ENCODE assay signal across 19 cellular contexts in genomic region chr12:30923057-30923456, GRCh38. TPM values are rescaled to one million over a fixed set of nuclear protein-coding genes. Genes with fewer than 3 reads are reported as not detected.
A peak's percentile ranks its signal among the peaks of the same experiment; 100 is the strongest.
DNase-seq lines count a peak whose midpoint lies in the region; ATAC-seq and TF ChIP-seq lines count a peak whose summit lies in the region.
"Had no signal": no experiment of that assay in that cellular context is flagged by ENCODE, and none has a peak within 500 bp of the region (broad histone marks: within the 10 kb centered on the region; RNA-seq: fewer than 3 reads in every experiment).

No MANE protein-coding gene starts in this region.

- H3K9me3 ChIP-seq in endodermal cell (ENCODE audit: control insufficient read depth, low read length), result no peaks in the 10 kb centered on the region

- DNase-seq in left cardiac atrium, result no peak
- DNase-seq in cardiac septum (ENCODE audit: low spot score), result no peak
- peak; percentile 34 for DNase-seq in endodermal cell
- DNase-seq in islet precursor cell, result peak; percentile 34
- DNase-seq in effector CD4-positive, alpha-beta T cell, result no peak
- no peak for DNase-seq in ecto neural progenitor cell (ENCODE audit: low spot score)
- no peak for DNase-seq in cerebellum (ENCODE audit: low spot score)
- DNase-seq: Calu3; CD4-positive, alpha-beta memory T cell; COR-L47; DMS53; DMS79 treated with DMSO at 0.1 percent for 48 hours; GF-D8; H9 had no signal

- peaks cover 10% of the 10 kb centered on the region for H3K4me1 Mint-ChIP-seq in endodermal cell
- H3K4me1 Mint-ChIP-seq: CD4-positive, alpha-beta memory T cell had no signal

- H3K27ac ChIP-seq in endodermal cell (ENCODE audit: low read depth, low read length), result no peak overlapping the region

- TF ChIP-seq CTCF in endodermal cell (conservative IDR thresholded peaks at IDR 0.05), result no peak

- peaks cover 34% of the 10 kb centered on the region for H3K27me3 ChIP-seq in endodermal cell (ENCODE audit: control insufficient read depth, insufficient read depth, low read length, poor library complexity, severe bottlenecking)

- 90% methylated on average over 1 of the region's 1 CpG; no CpG with 5 or more reads in 1 of the 2 experiments for WGBS in endodermal cell (ENCODE audit: insufficient coverage in 1 of 2, insufficient read length in 1 of 2), 2 experiments

- intact Hi-C loops in left cardiac atrium (cut with DNase I) (no loop called here), cardiac septum (cut with DNase I) (no loop called here)

- H3K9ac ChIP-seq in endodermal cell (ENCODE audit: extremely low read depth, low read length, poor library complexity, severe bottlenecking), result no peak overlapping the region

- H3K4me3 Mint-ChIP-seq in endodermal cell, result no peak overlapping the region
- H3K4me3 Mint-ChIP-seq: CD4-positive, alpha-beta memory T cell; GM23338; H9 had no signal

- no peaks in the 10 kb centered on the region for H3K4me1 ChIP-seq in endodermal cell (ENCODE audit: control insufficient read depth, insufficient read depth, low read length)

- H3K9me3 Mint-ChIP-seq in endodermal cell, result no peaks in the 10 kb centered on the region
- H3K9me3 Mint-ChIP-seq: GM23338 had no signal

- peaks cover 42% of the 10 kb centered on the region for H3K27me3 Mint-ChIP-seq in endodermal cell (ENCODE audit: insufficient read depth)

- no peaks in the 10 kb centered on the region for H3K36me3 ChIP-seq in endodermal cell (ENCODE audit: control insufficient read depth, insufficient read depth, low read length)

- H3K4me3 ChIP-seq in endodermal cell (ENCODE audit: low read length), result no peak overlapping the region
- H3K4me3 ChIP-seq: GM23338 had no signal

- no peaks in the 10 kb centered on the region for H3K36me3 Mint-ChIP-seq in endodermal cell (ENCODE audit: low read depth)
- H3K36me3 Mint-ChIP-seq: CD4-positive, alpha-beta memory T cell had no signal

- peak; percentile 60 to 82 for ATAC-seq in left cardiac atrium
- ATAC-seq: GM23338, HCT116 had no signal

- no peak overlapping the region for H3K27ac Mint-ChIP-seq in endodermal cell
- H3K27ac Mint-ChIP-seq: CD4-positive, alpha-beta memory T cell; GM23338; H9 had no signal

RNA-seq across cellular contexts. Expression of gene TSPAN11, which starts 3.5 kb away (rescaled TPM):
- 1 to 10 TPM; 2.5 to 3.8 TPM for total RNA-seq in left cardiac atrium
- 1.9 TPM for total RNA-seq in cardiac septum
- total RNA-seq in endodermal cell, result 1 to 10 TPM in 1 of 2 donors, under 1 TPM in 1; 0.20 to 3.6 TPM
- 17.7 TPM for polyA plus RNA-seq in endodermal cell (2013, experiment 1 of 2)
- 15.9 TPM for polyA plus RNA-seq in endodermal cell (2013, experiment 2 of 2)
- total RNA-seq in cerebellum, result 17.3 TPM
- total RNA-seq: A172; Calu3; CD4-positive, alpha-beta memory T cell; Daoy; G401 had no signal
- polyA plus RNA-seq: CD4-positive, alpha-beta memory T cell had no signal

Comparison
In these comparisons a context has a peak if more than half of its experiments do, and no peak if none do; other contexts are left out.
1. DNase-seq: peak in endodermal cell (single experiment) and islet precursor cell (single experiment); none in left cardiac atrium (single experiment), cardiac septum (single experiment), effector CD4-positive, alpha-beta T cell (single experiment), ecto neural progenitor cell (single experiment) and cerebellum (single experiment).